Comparison of ENCODE assay signal across 26 cellular contexts in genomic region chr2:120454993-120455789, GRCh38.
A peak's percentile ranks its signal among the peaks of the same experiment; 100 is the strongest.
DNase-seq lines count a peak whose midpoint lies in the region; ATAC-seq and TF ChIP-seq lines count a peak whose summit lies in the region.
"Had no signal": no experiment of that assay in that cellular context is flagged by ENCODE, and none has a peak within 500 bp of the region (broad histone marks: within the 10 kb centered on the region; RNA-seq: fewer than 3 reads in every experiment).

No MANE protein-coding gene starts in this region.

- no peaks in the 10 kb centered on the region for H3K36me3 Mint-ChIP-seq in T-helper 2 cell treated with Interferon-gamma antibody and Interleukin-4, amounts not matched to agents 5 μg/mL and 100 μg/mL, for 36 hours (ENCODE audit: low read depth)
- H3K36me3 Mint-ChIP-seq: activated naive CD8-positive, alpha-beta T cell treated with anti-CD3 and anti-CD28 coated beads, Interleukin-2, amount 10 ng/mL, durations not matched to agents 7 days and 5 days; CD8-positive, alpha-beta memory T cell; memory B cell; stimulated activated naive B cell treated with anti-CD40 and anti-IgM and Interleukin-4, amounts not matched to agents 10 μg/mL and 1 μg/mL and 100 μg/mL, for 72 hours; type B pancreatic cell had no signal

- H3K4me1 Mint-ChIP-seq in T-helper 2 cell treated with Interferon-gamma antibody and Interleukin-4, amounts not matched to agents 5 μg/mL and 100 μg/mL, for 36 hours (ENCODE audit: low read depth) = no peaks in the 10 kb centered on the region
- H3K4me1 Mint-ChIP-seq: activated naive CD8-positive, alpha-beta T cell treated with anti-CD3 and anti-CD28 coated beads, Interleukin-2, amount 10 ng/mL, durations not matched to agents 7 days and 5 days; CD8-positive, alpha-beta memory T cell; H9; memory B cell; stimulated activated naive B cell treated with anti-CD40 and anti-IgM and Interleukin-4, amounts not matched to agents 10 μg/mL and 1 μg/mL and 100 μg/mL, for 72 hours had no signal

- TF ChIP-seq CTCF in choroid plexus epithelial cell (conservative IDR thresholded peaks at IDR 0.05; ENCODE audit: low read depth, low read length) (no peak), GM20000 (IDR thresholded peaks at IDR 0.05; ENCODE audit: extremely low read depth, missing control alignments) (no peak)

- no peak overlapping the region for H3K27ac Mint-ChIP-seq in T-helper 2 cell treated with Interferon-gamma antibody and Interleukin-4, amounts not matched to agents 5 μg/mL and 100 μg/mL, for 36 hours
- H3K27ac Mint-ChIP-seq: activated naive CD8-positive, alpha-beta T cell treated with anti-CD3 and anti-CD28 coated beads, Interleukin-2, amount 10 ng/mL, durations not matched to agents 7 days and 5 days; CD8-positive, alpha-beta memory T cell; H9; memory B cell; stimulated activated naive B cell treated with anti-CD40 and anti-IgM and Interleukin-4, amounts not matched to agents 10 μg/mL and 1 μg/mL and 100 μg/mL, for 72 hours; type B pancreatic cell had no signal

- H3K27me3 Mint-ChIP-seq in T-helper 2 cell treated with Interferon-gamma antibody and Interleukin-4, amounts not matched to agents 5 μg/mL and 100 μg/mL, for 36 hours (ENCODE audit: low read depth) = peaks cover 11% of the 10 kb centered on the region

- H3K4me3 ChIP-seq in choroid plexus epithelial cell (ENCODE audit: low read depth, low read length) = no peak overlapping the region
- H3K4me3 ChIP-seq: ascending aorta, esophagus muscularis mucosa, ovary had no signal

- no peaks in the 10 kb centered on the region for H3K9me3 Mint-ChIP-seq in T-helper 2 cell treated with Interferon-gamma antibody and Interleukin-4, amounts not matched to agents 5 μg/mL and 100 μg/mL, for 36 hours
- H3K9me3 Mint-ChIP-seq: activated naive CD8-positive, alpha-beta T cell treated with anti-CD3 and anti-CD28 coated beads, Interleukin-2, amount 10 ng/mL, durations not matched to agents 7 days and 5 days had no signal

- ATAC-seq in GM18858 (IDR thresholded peaks at IDR 0.05; ENCODE audit: unreplicated experiment) = no peak
- ATAC-seq: stimulated activated naive B cell treated with anti-CD40 and anti-IgM and Interleukin-4, amounts not matched to agents 10 μg/mL and 1 μg/mL and 100 μg/mL, for 72 hours had no signal

- peak; percentile 28 for DNase-seq in H4 (ENCODE audit: low spot score)
- DNase-seq in RPMI7951 (ENCODE audit: low read depth) = peak; percentile 42
- peak; percentile 50 for DNase-seq in choroid plexus epithelial cell (ENCODE audit: low read depth)
- peak; percentile 20 for DNase-seq in kidney tubule cell (ENCODE audit: low spot score)
- DNase-seq in T-helper 2 cell treated with Interferon-gamma antibody and Interleukin-4, amounts not matched to agents 5 μg/mL and 100 μg/mL, for 36 hours (ENCODE audit: low spot score) = no peak
- no peak for DNase-seq in NCI-H2107 treated with DMSO at 0.1 percent for 48 hours (lab: John Stamatoyannopoulos, UW; ENCODE audit: unreplicated experiment)
- no peak for DNase-seq in GM20000 (ENCODE audit: low spot score)
- DNase-seq: activated CD4-positive, alpha-beta T cell treated with anti-CD3 and anti-CD28 coated beads for 4 hours; activated effector memory CD4-positive, alpha-beta T cell treated with Interleukin-2 at 50 U/mL for 16 hours; activated naive CD8-positive, alpha-beta T cell treated with anti-CD3 and anti-CD28 coated beads, Interleukin-2, amount 10 ng/mL, durations not matched to agents 7 days and 5 days; DMS 273 treated with DMSO at 0.1 percent for 48 hours; H9; NCI-H1092 treated with DMSO at 0.1 percent for 48 hours; NCI-H1694 treated with DMSO at 0.1 percent for 48 hours; NCI-H2171 treated with DMSO at 0.1 percent for 48 hours; ovary; Right ventricle myocardium superior; stimulated activated naive B cell treated with anti-CD40 and anti-IgM and Interleukin-4, amounts not matched to agents 10 μg/mL and 1 μg/mL and 100 μg/mL, for 72 hours; substantia nigra; T-helper 9 cell had no signal

- H3K4me3 Mint-ChIP-seq in T-helper 2 cell treated with Interferon-gamma antibody and Interleukin-4, amounts not matched to agents 5 μg/mL and 100 μg/mL, for 36 hours = no peak overlapping the region
- H3K4me3 Mint-ChIP-seq: activated naive CD8-positive, alpha-beta T cell treated with anti-CD3 and anti-CD28 coated beads, Interleukin-2, amount 10 ng/mL, durations not matched to agents 7 days and 5 days; CD8-positive, alpha-beta memory T cell; H9; memory B cell; stimulated activated naive B cell treated with anti-CD40 and anti-IgM and Interleukin-4, amounts not matched to agents 10 μg/mL and 1 μg/mL and 100 μg/mL, for 72 hours; type B pancreatic cell had no signal

Comparison
In these comparisons a context has a peak if more than half of its experiments do, and no peak if none do; other contexts are left out.
1. DNase-seq: peak in H4 (single experiment), RPMI7951 (single experiment), choroid plexus epithelial cell (single experiment) and kidney tubule cell (single experiment); none in T-helper 2 cell treated with Interferon-gamma antibody and Interleukin-4, amounts not matched to agents 5 μg/mL and 100 μg/mL, for 36 hours (single experiment), NCI-H2107 treated with DMSO at 0.1 percent for 48 hours (single experiment) and GM20000 (single experiment).